1 cellular context compared by ENCODE assay signal in the genomic region with DNA sequence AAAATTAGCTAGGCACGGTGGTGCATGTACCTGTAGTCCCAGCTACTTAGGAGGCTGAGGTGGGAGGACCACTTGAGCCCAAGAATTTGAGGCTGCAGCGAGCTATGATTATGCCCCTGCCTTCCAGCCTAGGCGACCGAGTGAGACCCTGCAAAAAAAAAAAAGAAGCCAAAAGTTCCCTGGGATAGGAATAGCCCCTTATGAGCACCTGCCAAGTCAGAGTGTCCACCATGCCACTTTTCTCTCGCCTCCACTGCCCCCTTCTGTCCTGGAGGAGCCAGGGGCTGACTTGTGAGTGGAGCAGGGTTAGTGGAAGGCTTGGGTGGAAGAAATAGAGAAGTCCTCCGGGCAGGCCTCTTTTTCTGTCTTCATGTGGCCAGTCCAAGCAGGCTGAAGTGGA.
TF ChIP-seq lines count a peak whose summit lies in the region.

No MANE protein-coding gene starts in this region.

TF ChIP-seq in HepG2, 621 proteins besides CTCF, POLR2A, EP300 and RAD21 (continued from another document):
- TF ChIP-seq PLSCR1 (CRISPR knock-in tag; IDR thresholded peaks at IDR 0.05; ENCODE audit: borderline replicate concordance): 0 out of 2 replicates have a peak, but pooled peaks have one; percentile 32
- TF ChIP-seq FOXC1 (CRISPR knock-in tag; IDR thresholded peaks at IDR 0.05; ENCODE audit: borderline replicate concordance): 0 out of 2 replicates have a peak, but pooled peaks have one; percentile 29
- 0 out of 2 replicates have a peak, but pooled peaks have one; percentile 16 for TF ChIP-seq ZBTB7B (CRISPR knock-in tag; IDR thresholded peaks at IDR 0.05)
- TF ChIP-seq ELK4 (CRISPR knock-in tag; IDR thresholded peaks at IDR 0.05; ENCODE audit: borderline replicate concordance): no peak
- peak; percentile 57; the same call in 1 of the 2 replicates for TF ChIP-seq ZFP1 (CRISPR knock-in tag; IDR thresholded peaks at IDR 0.05)
- TF ChIP-seq, protein P1, sequence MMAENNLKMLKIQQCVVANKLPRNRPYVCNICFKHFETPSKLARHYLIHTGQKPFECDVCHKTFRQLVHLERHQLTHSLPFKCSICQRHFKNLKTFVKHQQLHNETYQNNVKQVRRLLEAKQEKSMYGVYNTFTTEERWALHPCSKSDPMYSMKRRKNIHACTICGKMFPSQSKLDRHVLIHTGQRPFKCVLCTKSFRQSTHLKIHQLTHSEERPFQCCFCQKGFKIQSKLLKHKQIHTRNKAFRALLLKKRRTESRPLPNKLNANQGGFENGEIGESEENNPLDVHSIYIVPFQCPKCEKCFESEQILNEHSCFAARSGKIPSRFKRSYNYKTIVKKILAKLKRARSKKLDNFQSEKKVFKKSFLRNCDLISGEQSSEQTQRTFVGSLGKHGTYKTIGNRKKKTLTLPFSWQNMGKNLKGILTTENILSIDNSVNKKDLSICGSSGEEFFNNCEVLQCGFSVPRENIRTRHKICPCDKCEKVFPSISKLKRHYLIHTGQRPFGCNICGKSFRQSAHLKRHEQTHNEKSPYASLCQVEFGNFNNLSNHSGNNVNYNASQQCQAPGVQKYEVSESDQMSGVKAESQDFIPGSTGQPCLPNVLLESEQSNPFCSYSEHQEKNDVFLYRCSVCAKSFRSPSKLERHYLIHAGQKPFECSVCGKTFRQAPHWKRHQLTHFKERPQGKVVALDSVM (CRISPR knock-in tag; IDR thresholded peaks at IDR 0.05): peak; percentile 83
- TF ChIP-seq NONO (IDR thresholded peaks at IDR 0.05): no peak
- no peak for TF ChIP-seq NONO (CRISPR knock-in tag; conservative IDR thresholded peaks at IDR 0.05)
- no peak for TF ChIP-seq ZNF484 (CRISPR knock-in tag; IDR thresholded peaks at IDR 0.05; ENCODE audit: borderline replicate concordance, low read depth)
- peak; percentile 22 for TF ChIP-seq XRCC5 (optimal IDR thresholded peaks at IDR 0.05; ENCODE audit: low read length)
- TF ChIP-seq, protein P2, sequence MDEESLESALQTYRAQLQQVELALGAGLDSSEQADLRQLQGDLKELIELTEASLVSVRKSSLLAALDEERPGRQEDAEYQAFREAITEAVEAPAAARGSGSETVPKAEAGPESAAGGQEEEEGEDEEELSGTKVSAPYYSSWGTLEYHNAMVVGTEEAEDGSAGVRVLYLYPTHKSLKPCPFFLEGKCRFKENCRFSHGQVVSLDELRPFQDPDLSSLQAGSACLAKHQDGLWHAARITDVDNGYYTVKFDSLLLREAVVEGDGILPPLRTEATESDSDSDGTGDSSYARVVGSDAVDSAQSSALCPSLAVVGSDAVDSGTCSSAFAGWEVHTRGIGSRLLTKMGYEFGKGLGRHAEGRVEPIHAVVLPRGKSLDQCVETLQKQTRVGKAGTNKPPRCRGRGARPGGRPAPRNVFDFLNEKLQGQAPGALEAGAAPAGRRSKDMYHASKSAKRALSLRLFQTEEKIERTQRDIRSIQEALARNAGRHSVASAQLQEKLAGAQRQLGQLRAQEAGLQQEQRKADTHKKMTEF (CRISPR knock-in tag; IDR thresholded peaks at IDR 0.05): 0 out of 2 replicates have a peak, but pooled peaks have one; percentile 29
- no peak for TF ChIP-seq ZBTB10 (CRISPR knock-in tag; IDR thresholded peaks at IDR 0.05; ENCODE audit: borderline replicate concordance)
- TF ChIP-seq TGIF2 (CRISPR knock-in tag; IDR thresholded peaks at IDR 0.05): 0 out of 2 replicates have a peak, but pooled peaks have one; percentile 42
- TF ChIP-seq GATAD2A (CRISPR knock-in tag; IDR thresholded peaks at IDR 0.05): 0 out of 2 replicates have a peak, but pooled peaks have one; percentile 50
- TF ChIP-seq KAT2B (IDR thresholded peaks at IDR 0.05; ENCODE audit: borderline replicate concordance, low read depth, low read length): no peak
- 0 out of 2 replicates have a peak, but pooled peaks have one; percentile 37 for TF ChIP-seq KDM3A (CRISPR knock-in tag; IDR thresholded peaks at IDR 0.05; ENCODE audit: low read depth)
- TF ChIP-seq, protein P3, sequence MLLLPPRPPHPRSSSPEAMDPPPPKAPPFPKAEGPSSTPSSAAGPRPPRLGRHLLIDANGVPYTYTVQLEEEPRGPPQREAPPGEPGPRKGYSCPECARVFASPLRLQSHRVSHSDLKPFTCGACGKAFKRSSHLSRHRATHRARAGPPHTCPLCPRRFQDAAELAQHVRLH (CRISPR knock-in tag; IDR thresholded peaks at IDR 0.05; ENCODE audit: borderline replicate concordance, low read depth): peak; percentile 86
- peak; percentile 49; the same call in 1 of the 2 replicates for TF ChIP-seq KAT8 (CRISPR knock-in tag; IDR thresholded peaks at IDR 0.05)
- TF ChIP-seq YEATS2 (CRISPR knock-in tag; IDR thresholded peaks at IDR 0.05; ENCODE audit: borderline replicate concordance): peak; percentile 36; the same call in 1 of the 2 replicates
- TF ChIP-seq BORCS8-MEF2B (CRISPR knock-in tag; IDR thresholded peaks at IDR 0.05): no peak
- TF ChIP-seq RELA (CRISPR knock-in tag; IDR thresholded peaks at IDR 0.05): 0 out of 2 replicates have a peak, but pooled peaks have one; percentile 60
- TF ChIP-seq KMT2A (CRISPR knock-in tag; IDR thresholded peaks at IDR 0.05): peak; percentile 63; the same call in 1 of the 2 replicates
- TF ChIP-seq ARNT (IDR thresholded peaks at IDR 0.05): no peak
- no peak for TF ChIP-seq ASH2L (IDR thresholded peaks at IDR 0.05; ENCODE audit: insufficient read length, low read depth, low read length)
- 0 out of 2 replicates have a peak, but pooled peaks have one; percentile 38 for TF ChIP-seq GATAD1 (CRISPR knock-in tag; IDR thresholded peaks at IDR 0.05)
- no peak for TF ChIP-seq ZBTB21 (CRISPR knock-in tag; IDR thresholded peaks at IDR 0.05)
- no peak for TF ChIP-seq ZNF607 (CRISPR knock-in tag; IDR thresholded peaks at IDR 0.05; ENCODE audit: borderline replicate concordance)
- TF ChIP-seq ZNF251 (CRISPR knock-in tag; IDR thresholded peaks at IDR 0.05): no peak
- TF ChIP-seq ERF (CRISPR knock-in tag; IDR thresholded peaks at IDR 0.05): peak; percentile 73; the same call in 1 of the 2 replicates
- TF ChIP-seq ZNF574 (CRISPR knock-in tag; IDR thresholded peaks at IDR 0.05): peak; percentile 99
- TF ChIP-seq, protein P4, sequence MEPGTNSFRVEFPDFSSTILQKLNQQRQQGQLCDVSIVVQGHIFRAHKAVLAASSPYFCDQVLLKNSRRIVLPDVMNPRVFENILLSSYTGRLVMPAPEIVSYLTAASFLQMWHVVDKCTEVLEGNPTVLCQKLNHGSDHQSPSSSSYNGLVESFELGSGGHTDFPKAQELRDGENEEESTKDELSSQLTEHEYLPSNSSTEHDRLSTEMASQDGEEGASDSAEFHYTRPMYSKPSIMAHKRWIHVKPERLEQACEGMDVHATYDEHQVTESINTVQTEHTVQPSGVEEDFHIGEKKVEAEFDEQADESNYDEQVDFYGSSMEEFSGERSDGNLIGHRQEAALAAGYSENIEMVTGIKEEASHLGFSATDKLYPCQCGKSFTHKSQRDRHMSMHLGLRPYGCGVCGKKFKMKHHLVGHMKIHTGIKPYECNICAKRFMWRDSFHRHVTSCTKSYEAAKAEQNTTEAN (CRISPR knock-in tag; conservative IDR thresholded peaks at IDR 0.05): 0 out of 2 replicates have a peak, but pooled peaks have one; percentile 39
- TF ChIP-seq TEAD3 (CRISPR knock-in tag; optimal IDR thresholded peaks at IDR 0.05; ENCODE audit: borderline replicate concordance): peak; percentile 47
- TF ChIP-seq CSRNP2 (CRISPR knock-in tag; conservative IDR thresholded peaks at IDR 0.05; ENCODE audit: low read depth): no peak
- TF ChIP-seq NPAS2 (CRISPR knock-in tag; IDR thresholded peaks at IDR 0.05; ENCODE audit: borderline replicate concordance): no peak
- TF ChIP-seq, protein P5, sequence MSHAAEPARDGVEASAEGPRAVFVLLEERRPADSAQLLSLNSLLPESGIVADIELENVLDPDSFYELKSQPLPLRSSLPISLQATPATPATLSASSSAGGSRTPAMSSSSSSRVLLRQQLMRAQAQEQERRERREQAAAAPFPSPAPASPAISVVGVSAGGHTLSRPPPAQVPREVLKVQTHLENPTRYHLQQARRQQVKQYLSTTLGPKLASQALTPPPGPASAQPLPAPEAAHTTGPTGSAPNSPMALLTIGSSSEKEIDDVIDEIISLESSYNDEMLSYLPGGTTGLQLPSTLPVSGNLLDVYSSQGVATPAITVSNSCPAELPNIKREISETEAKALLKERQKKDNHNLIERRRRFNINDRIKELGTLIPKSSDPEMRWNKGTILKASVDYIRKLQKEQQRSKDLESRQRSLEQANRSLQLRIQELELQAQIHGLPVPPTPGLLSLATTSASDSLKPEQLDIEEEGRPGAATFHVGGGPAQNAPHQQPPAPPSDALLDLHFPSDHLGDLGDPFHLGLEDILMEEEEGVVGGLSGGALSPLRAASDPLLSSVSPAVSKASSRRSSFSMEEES (CRISPR knock-in tag; IDR thresholded peaks at IDR 0.05): no peak
- TF ChIP-seq RXRB (CRISPR knock-in tag; IDR thresholded peaks at IDR 0.05; ENCODE audit: borderline replicate concordance): peak; percentile 37; the same call in 1 of the 2 replicates
- no peak for TF ChIP-seq ZNF660 (CRISPR knock-in tag; IDR thresholded peaks at IDR 0.05; ENCODE audit: borderline replicate concordance, low read depth)
- 0 out of 2 replicates have a peak, but pooled peaks have one; percentile 45 for TF ChIP-seq ZNF331 (CRISPR knock-in tag; IDR thresholded peaks at IDR 0.05)
- no peak for TF ChIP-seq TBP (CRISPR knock-in tag; IDR thresholded peaks at IDR 0.05)
